ENCODE assay signal across 33 cellular contexts in genomic region chr3:159817136-159817535, GRCh38. TPM values are rescaled to one million over a fixed set of nuclear protein-coding genes. Genes with fewer than 3 reads are reported as not detected.
"Had no signal": no experiment of that assay in that cellular context is flagged by ENCODE, and none has a peak within 500 bp of the region (broad histone marks: within the 10 kb centered on the region; RNA-seq: fewer than 3 reads in every experiment).

No MANE protein-coding gene starts in this region.

- H3K4me1 ChIP-seq: adrenal gland, body of pancreas had no signal

- H3K4me1 Mint-ChIP-seq: activated naive CD4-positive, alpha-beta T cell treated with anti-CD3 and anti-CD28 coated beads, Interleukin-2, amount 50 U/mL, for 24 hours; activated naive CD8-positive, alpha-beta T cell treated with anti-CD3 and anti-CD28 coated beads for 36 hours; activated naive CD8-positive, alpha-beta T cell treated with anti-CD3 and anti-CD28 coated beads, Interleukin-2, amount 50 U/mL, for 24 hours; activated T-helper 17 cell treated with anti-CD3 and anti-CD28 coated beads, Interleukin-2, amount 50 U/mL, for 72 hours; T-cell had no signal

- H3K9me3 Mint-ChIP-seq: activated B cell treated with CpG ODN at 0.5 μM for 24 hours; activated CD8-positive, alpha-beta T cell treated with anti-CD3 and anti-CD28 coated beads for 36 hours; activated naive CD4-positive, alpha-beta T cell treated with anti-CD3 and anti-CD28 coated beads, Interleukin-2, amount 50 U/mL, for 24 hours; activated naive CD8-positive, alpha-beta T cell treated with anti-CD3 and anti-CD28 coated beads for 36 hours; activated naive CD8-positive, alpha-beta T cell treated with anti-CD3 and anti-CD28 coated beads, Interleukin-2, amount 50 U/mL, for 24 hours; activated T-cell treated with anti-CD3 and anti-CD28 coated beads, Interleukin-2, amount 50 U/mL, for 4 hours; activated T-helper 17 cell treated with anti-CD3 and anti-CD28 coated beads, Interleukin-2, amount 50 U/mL, for 72 hours; effector memory CD8-positive, alpha-beta T cell; T-cell; T-helper 1 cell treated with Interleukin-12 subunit alpha and Interleukin-12 subunit beta and Interleukin-4 antibody, amounts not matched to agents 30 μg/mL and 1 μg/mL, for 36 hours; T-helper 2 cell treated with Interferon-gamma antibody and Interleukin-4, amounts not matched to agents 5 μg/mL and 100 μg/mL, for 36 hours had no signal

- H3K4me3 Mint-ChIP-seq: activated B cell treated with CpG ODN at 0.5 μM for 24 hours; activated CD8-positive, alpha-beta T cell treated with anti-CD3 and anti-CD28 coated beads for 36 hours; activated naive CD4-positive, alpha-beta T cell treated with anti-CD3 and anti-CD28 coated beads, Interleukin-2, amount 50 U/mL, for 24 hours; activated naive CD8-positive, alpha-beta T cell treated with anti-CD3 and anti-CD28 coated beads for 36 hours; activated naive CD8-positive, alpha-beta T cell treated with anti-CD3 and anti-CD28 coated beads, Interleukin-2, amount 50 U/mL, for 24 hours; activated T-cell treated with anti-CD3 and anti-CD28 coated beads, Interleukin-2, amount 50 U/mL, for 4 hours; activated T-helper 17 cell treated with anti-CD3 and anti-CD28 coated beads, Interleukin-2, amount 50 U/mL, for 72 hours; effector memory CD8-positive, alpha-beta T cell; T-cell; T-helper 1 cell treated with Interleukin-12 subunit alpha and Interleukin-12 subunit beta and Interleukin-4 antibody, amounts not matched to agents 30 μg/mL and 1 μg/mL, for 36 hours; T-helper 2 cell treated with Interferon-gamma antibody and Interleukin-4, amounts not matched to agents 5 μg/mL and 100 μg/mL, for 36 hours had no signal

- H3K4me3 ChIP-seq: adrenal gland, body of pancreas, esophagus squamous epithelium, gastroesophageal sphincter had no signal

- H3K27ac Mint-ChIP-seq: activated B cell treated with CpG ODN at 0.5 μM for 24 hours; activated CD8-positive, alpha-beta T cell treated with anti-CD3 and anti-CD28 coated beads for 36 hours; activated naive CD4-positive, alpha-beta T cell treated with anti-CD3 and anti-CD28 coated beads, Interleukin-2, amount 50 U/mL, for 24 hours; activated naive CD8-positive, alpha-beta T cell treated with anti-CD3 and anti-CD28 coated beads for 36 hours; activated naive CD8-positive, alpha-beta T cell treated with anti-CD3 and anti-CD28 coated beads, Interleukin-2, amount 50 U/mL, for 24 hours; activated T-helper 17 cell treated with anti-CD3 and anti-CD28 coated beads, Interleukin-2, amount 50 U/mL, for 72 hours; effector memory CD8-positive, alpha-beta T cell; T-cell; T-helper 1 cell treated with Interleukin-12 subunit alpha and Interleukin-12 subunit beta and Interleukin-4 antibody, amounts not matched to agents 30 μg/mL and 1 μg/mL, for 36 hours; T-helper 2 cell treated with Interferon-gamma antibody and Interleukin-4, amounts not matched to agents 5 μg/mL and 100 μg/mL, for 36 hours had no signal

- H3K27me3 ChIP-seq: adrenal gland, body of pancreas, esophagus squamous epithelium, gastroesophageal sphincter had no signal

- H3K9me3 ChIP-seq: adrenal gland, body of pancreas, esophagus squamous epithelium, gastroesophageal sphincter had no signal

- ATAC-seq: activated CD4-positive, CD25-positive, alpha-beta regulatory T cell treated with anti-CD3 and anti-CD28 coated beads, Interleukin-2, amount 50 U/mL, for 24 hours; activated CD8-positive, alpha-beta T cell treated with anti-CD3 and anti-CD28 coated beads for 36 hours; activated naive CD8-positive, alpha-beta T cell treated with anti-CD3 and anti-CD28 coated beads, Interleukin-2, amount 50 U/mL, for 24 hours; activated T-cell treated with anti-CD3 and anti-CD28 coated beads, Interleukin-2, amount 50 U/mL, for 4 hours; activated T-helper 17 cell treated with anti-CD3 and anti-CD28 coated beads, Interleukin-2, amount 50 U/mL, for 72 hours; body of pancreas; effector memory CD8-positive, alpha-beta T cell; gastroesophageal sphincter; T-cell had no signal

- H3K36me3 ChIP-seq: adrenal gland, esophagus squamous epithelium, gastroesophageal sphincter, WERI-Rb-1 had no signal

- DNase-seq: activated B cell treated with CpG ODN at 0.5 μM for 24 hours; activated CD4-positive, alpha-beta T cell treated with anti-CD3 and anti-CD28 coated beads for 48 hours; activated CD4-positive, alpha-beta T cell treated with anti-CD3 and anti-CD28 coated beads, Interleukin-2, amount 50 U/mL, for 1 hour; activated CD4-positive, alpha-beta T cell treated with anti-CD3 and anti-CD28 coated beads, Interleukin-2, amount 50 U/mL, for 48 hours; activated CD8-positive, alpha-beta memory T cell treated with anti-CD3 and anti-CD28 coated beads for 24 hours; activated CD8-positive, alpha-beta T cell treated with anti-CD3 and anti-CD28 coated beads for 36 hours; activated effector memory CD4-positive, alpha-beta T cell treated with Interleukin-2 at 50 U/mL for 16 hours; activated gamma-delta T cell treated with Interleukin-2 at 50 U/mL for 16 hours; activated naive CD4-positive, alpha-beta T cell treated with Interleukin-2 at 50 U/mL for 16 hours; activated naive CD8-positive, alpha-beta T cell treated with anti-CD3 and anti-CD28 coated beads for 36 hours; activated naive CD8-positive, alpha-beta T cell treated with anti-CD3 and anti-CD28 coated beads, Interleukin-2, amount 50 U/mL, for 24 hours; activated T-cell treated with anti-CD3 and anti-CD28 coated beads, Interleukin-2, amount 50 U/mL, for 4 hours; adrenal gland; amygdala; aorta; body of pancreas; caudate nucleus; cortex of kidney; dermis blood vessel endothelial cell; effector CD4-positive, alpha-beta T cell; effector memory CD8-positive, alpha-beta T cell; erythroblast; esophagus squamous epithelium; foreskin melanocyte; T-cell; T1000; WERI-Rb-1 had no signal

- H3K36me3 Mint-ChIP-seq: activated naive CD4-positive, alpha-beta T cell treated with anti-CD3 and anti-CD28 coated beads, Interleukin-2, amount 50 U/mL, for 24 hours; activated naive CD8-positive, alpha-beta T cell treated with anti-CD3 and anti-CD28 coated beads for 36 hours; T-cell had no signal

- H3K27ac ChIP-seq: adrenal gland, body of pancreas, gastroesophageal sphincter, WERI-Rb-1 had no signal

RNA-seq across cellular contexts. Expression of gene SCHIP1, which starts 22.5 kb away (rescaled TPM):
- total RNA-seq: activated CD8-positive, alpha-beta T cell treated with anti-CD3 and anti-CD28 coated beads for 36 hours; activated naive CD8-positive, alpha-beta T cell treated with anti-CD3 and anti-CD28 coated beads for 36 hours; activated T-cell treated with anti-CD3 and anti-CD28 coated beads, Interleukin-2, amount 50 U/mL, for 4 hours; activated T-helper 17 cell treated with anti-CD3 and anti-CD28 coated beads, Interleukin-2, amount 50 U/mL, for 72 hours had no signal
